ENCODE assay signal across 10 cellular contexts in the genomic region with DNA sequence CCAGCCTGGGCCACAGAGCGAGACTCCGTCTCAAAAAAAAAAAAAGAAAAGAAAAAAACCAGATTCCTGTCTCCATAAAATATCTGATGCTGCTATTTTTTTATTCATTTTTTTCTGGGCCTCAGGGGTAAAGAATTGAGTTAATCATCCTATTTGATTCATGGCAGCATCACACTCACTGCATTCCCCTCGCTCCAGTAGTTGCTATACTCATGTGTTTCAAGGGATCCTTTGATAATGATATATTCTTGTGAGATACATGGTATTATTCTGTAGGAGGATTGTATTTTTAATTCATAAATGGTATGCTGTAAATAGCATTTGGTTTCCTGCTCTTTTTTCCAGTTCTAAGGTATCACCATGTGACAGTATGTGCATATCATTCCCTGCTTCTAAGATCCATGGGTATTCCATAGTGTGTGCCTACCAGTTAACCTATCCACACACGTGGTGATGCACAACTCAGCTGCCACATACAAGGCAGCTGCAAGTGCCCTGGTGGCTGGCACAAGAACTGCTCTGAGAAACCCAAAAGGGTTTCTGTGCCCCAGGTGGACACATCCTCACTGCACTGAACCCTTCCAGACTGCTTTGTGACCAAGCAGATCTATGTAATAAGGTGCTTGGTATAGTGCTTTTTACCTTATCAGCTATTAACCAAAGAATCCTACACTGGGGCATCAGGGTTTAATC.
DNase-seq lines count a peak whose midpoint lies in the region; ATAC-seq and TF ChIP-seq lines count a peak whose summit lies in the region.
"Had no signal": no experiment of that assay in that cellular context is flagged by ENCODE, and none has a peak within 500 bp of the region (broad histone marks: within the 10 kb centered on the region; RNA-seq: fewer than 3 reads in every experiment).

No MANE protein-coding gene starts in this region.

- H3K4me2 ChIP-seq in Loucy (ENCODE audit: low read depth, low read length, poor library complexity, severe bottlenecking) (no peak overlapping the region), neuronal stem cell (ENCODE audit: insufficient read depth, low read length, poor library complexity, severe bottlenecking) (no peak overlapping the region)

- H3K79me1 ChIP-seq in neuronal stem cell (ENCODE audit: low read depth, low read length), result no peaks in the 10 kb centered on the region

- H2AFZ ChIP-seq in Loucy (ENCODE audit: low read length), result no peak overlapping the region
- H2AFZ ChIP-seq in neuronal stem cell (ENCODE audit: low read length), result no peak overlapping the region

- peaks cover 4% of the 10 kb centered on the region; the same call in 1 of the 2 replicates for H3K9me3 ChIP-seq in Loucy (ENCODE audit: insufficient read depth, low read depth, low read length)
- peaks cover 0 to 8% of the 10 kb centered on the region in 2 donors for H3K9me3 ChIP-seq in neuronal stem cell (replicated peaks in 1 of 2; ENCODE audit: control insufficient read depth in 2 of 2, insufficient read depth in 1 of 2, low read depth in 1 of 2, low read length in 2 of 2)
- H3K9me3 ChIP-seq in MG63, result no peaks in the 10 kb centered on the region

- no peaks in the 10 kb centered on the region for H3K9me2 ChIP-seq in Loucy (replicated peaks; ENCODE audit: low read depth, low read length)

- no peak overlapping the region for H2BK12ac ChIP-seq in neuronal stem cell (ENCODE audit: low read length)

- no peak overlapping the region for H4K91ac ChIP-seq in neuronal stem cell (ENCODE audit: low read depth, low read length, poor library complexity)

- no peaks in the 10 kb centered on the region for H3K79me2 ChIP-seq in Loucy (ENCODE audit: insufficient read depth, low read length)

- H2BK5ac ChIP-seq in neuronal stem cell (ENCODE audit: low read length), result no peak overlapping the region

- peak; percentile 52 for DNase-seq in ELR (ENCODE audit: low read depth)
- DNase-seq in dermis blood vessel endothelial cell, result peak; percentile 35
- no peak for DNase-seq in neuronal stem cell (ENCODE audit: low spot score)
- DNase-seq in MG63, result no peak
- no peak for DNase-seq in AG08395 (ENCODE audit: low spot score)
- DNase-seq: activated CD4-positive, alpha-beta T cell treated with anti-CD3 and anti-CD28 coated beads for 4 hours; kidney; NCI-H1930 had no signal

- no peaks in the 10 kb centered on the region for H3K36me3 ChIP-seq in Loucy (ENCODE audit: insufficient read depth, low read length)
- no peaks in the 10 kb centered on the region for H3K36me3 ChIP-seq in neuronal stem cell (replicated peaks in 1 of 2; ENCODE audit: control insufficient read depth in 2 of 2, insufficient read depth in 2 of 2, low read length in 2 of 2)
- no peaks in the 10 kb centered on the region for H3K36me3 ChIP-seq in MG63

- H3K9ac ChIP-seq in Loucy (ENCODE audit: low read depth, low read length, poor library complexity, severe bottlenecking) (no peak overlapping the region), neuronal stem cell (ENCODE audit: low read depth, low read length, poor library complexity) (no peak overlapping the region)

- no peak overlapping the region for H4K8ac ChIP-seq in neuronal stem cell (ENCODE audit: low read depth, low read length)

- ATAC-seq in GM19395 (IDR thresholded peaks at IDR 0.05; ENCODE audit: unreplicated experiment), result no peak

- H2BK120ac ChIP-seq in neuronal stem cell (ENCODE audit: low read depth, low read length), result no peak overlapping the region

- H2AK5ac ChIP-seq in neuronal stem cell (ENCODE audit: low read depth, low read length), result peak overlapping the region; percentile 11

- H3K4me1 ChIP-seq in Loucy (ENCODE audit: insufficient read depth, low read length, poor library complexity, severe bottlenecking), result peaks cover 23% of the 10 kb centered on the region
- H3K4me1 ChIP-seq in neuronal stem cell (ENCODE audit: control insufficient read depth in 2 of 2, insufficient read depth in 1 of 2, low read depth in 1 of 2, low read length in 2 of 2), result peaks cover 2 to 4% of the 10 kb centered on the region in 2 donors

- H2BK15ac ChIP-seq in neuronal stem cell (ENCODE audit: low read length), result no peak overlapping the region

- H3K27me3 ChIP-seq in Loucy (ENCODE audit: insufficient read depth, low read length, poor library complexity, severe bottlenecking), result no peaks in the 10 kb centered on the region
- H3K27me3 ChIP-seq in neuronal stem cell (ENCODE audit: control insufficient read depth in 3 of 3, insufficient read depth in 3 of 3, low read depth in 1 of 3, low read length in 3 of 3), result no peaks in the 10 kb centered on the region
- H3K27me3 ChIP-seq in MG63, result no peaks in the 10 kb centered on the region

- no peak overlapping the region for H3K4ac ChIP-seq in neuronal stem cell (ENCODE audit: low read length)

- H3K4me3 ChIP-seq in Loucy (ENCODE audit: low read length, poor library complexity, severe bottlenecking) (no peak overlapping the region), neuronal stem cell (ENCODE audit: low read length in 2 of 2) (no peak overlapping the region), MG63 (no peak overlapping the region)

- no CpG with 5 or more reads among the region's 4 CpGs for WGBS in neuronal stem cell (ENCODE audit: extremely low coverage in 2 of 2, insufficient read length in 2 of 2, insufficient replicate concordance in 1 of 2), 2 donors

- peak; percentile 49; the same call in 1 of the 2 replicates for TF ChIP-seq CTCF in Loucy (conservative IDR thresholded peaks at IDR 0.05; ENCODE audit: low read length)

- no peak overlapping the region for H3K18ac ChIP-seq in neuronal stem cell (ENCODE audit: low read length)

- H3K14ac ChIP-seq in neuronal stem cell (ENCODE audit: low read length), result no peak overlapping the region

- H3F3A ChIP-seq in Loucy (ENCODE audit: low read depth), result peaks cover 4% of the 10 kb centered on the region; the same call in 1 of the 2 replicates

- H3K23ac ChIP-seq in neuronal stem cell (ENCODE audit: low read depth, low read length, poor library complexity), result no peak overlapping the region

- H3K27ac ChIP-seq in neuronal stem cell (replicated peaks; ENCODE audit: low read length), result no peak overlapping the region

- H4K20me1 ChIP-seq in Loucy (ENCODE audit: insufficient read depth, low read length, poor library complexity, severe bottlenecking), result no peaks in the 10 kb centered on the region

Comparison
In these comparisons a context has a peak if more than half of its experiments do, and no peak if none do; other contexts are left out.
1. DNase-seq: peak in ELR (single experiment) and dermis blood vessel endothelial cell (single experiment); none in neuronal stem cell (single experiment), MG63 (single experiment) and AG08395 (single experiment).